Comparison of ENCODE assay signal across 18 cellular contexts in the genomic region with DNA sequence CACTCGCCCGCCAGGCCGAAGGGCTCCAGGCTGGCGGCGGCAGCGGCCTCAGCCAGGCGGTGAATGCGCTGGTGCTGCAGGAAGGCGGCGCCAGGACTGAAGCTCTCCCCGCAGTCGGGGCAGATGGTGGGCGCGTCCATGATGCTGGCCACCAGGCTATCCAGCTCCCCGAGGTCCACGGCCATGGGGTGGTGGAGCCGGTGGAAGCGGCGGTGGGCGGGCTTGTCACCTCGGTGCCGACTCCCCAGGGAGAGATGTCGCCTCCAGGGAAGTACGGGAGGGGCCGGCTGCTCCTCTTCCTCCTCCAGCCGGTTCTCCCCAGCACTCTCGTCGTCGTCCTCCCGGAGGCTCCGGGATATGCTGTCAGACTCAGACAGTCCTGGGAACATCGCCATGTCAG.
"Had no signal": no experiment of that assay in that cellular context is flagged by ENCODE, and none has a peak within 500 bp of the region (broad histone marks: within the 10 kb centered on the region; RNA-seq: fewer than 3 reads in every experiment).

No MANE protein-coding gene starts in this region.

- DNase-seq: colonic mucosa; dermis blood vessel endothelial cell; effector CD4-positive, alpha-beta T cell; hippocampal formation; mesenchymal stem cell; midbrain; retina; right lobe of liver; stimulated activated CD4-positive, alpha-beta T cell treated with anti-CD3 and anti-CD28 coated beads, Interleukin-4, amount 100 ng/mL, for 1 hour; stimulated activated CD8-positive, alpha-beta memory T cell treated with anti-CD3 and anti-CD28 coated beads, Interleukin-4, amount 100 ng/mL, for 48 hours; transverse colon; uterus had no signal

- H3K27ac ChIP-seq: colonic mucosa, left lung, psoas muscle, right lobe of liver, transverse colon, uterus had no signal

- H3K27me3 ChIP-seq: colonic mucosa, heart left ventricle, left lung, right lobe of liver, transverse colon, uterus had no signal

- H3K4me1 ChIP-seq: colonic mucosa, right lobe of liver had no signal

- H3K36me3 ChIP-seq: colonic mucosa, uterus had no signal

- H3K9me3 ChIP-seq: colonic mucosa, heart left ventricle, left lung, psoas muscle, right lobe of liver, transverse colon, uterus had no signal

- ATAC-seq: heart left ventricle; left lung; natural killer cell treated with Interleukin-12 subunit alpha and Interleukin-12 subunit beta and Interleukin-15 and Interleukin-18, amount 100 ng/mL, for 72 hours; psoas muscle; stimulated activated effector memory CD8-positive, alpha-beta T cell treated with anti-CD3 and anti-CD28 coated beads, Interleukin-12 subunit alpha, Interleukin-12 subunit beta, amount 100 ng/mL, for 72 hours had no signal

- H3K4me3 ChIP-seq: colonic mucosa, heart left ventricle, left lung, lung, psoas muscle, right lobe of liver, transverse colon, uterus had no signal
